In the genomic region with DNA sequence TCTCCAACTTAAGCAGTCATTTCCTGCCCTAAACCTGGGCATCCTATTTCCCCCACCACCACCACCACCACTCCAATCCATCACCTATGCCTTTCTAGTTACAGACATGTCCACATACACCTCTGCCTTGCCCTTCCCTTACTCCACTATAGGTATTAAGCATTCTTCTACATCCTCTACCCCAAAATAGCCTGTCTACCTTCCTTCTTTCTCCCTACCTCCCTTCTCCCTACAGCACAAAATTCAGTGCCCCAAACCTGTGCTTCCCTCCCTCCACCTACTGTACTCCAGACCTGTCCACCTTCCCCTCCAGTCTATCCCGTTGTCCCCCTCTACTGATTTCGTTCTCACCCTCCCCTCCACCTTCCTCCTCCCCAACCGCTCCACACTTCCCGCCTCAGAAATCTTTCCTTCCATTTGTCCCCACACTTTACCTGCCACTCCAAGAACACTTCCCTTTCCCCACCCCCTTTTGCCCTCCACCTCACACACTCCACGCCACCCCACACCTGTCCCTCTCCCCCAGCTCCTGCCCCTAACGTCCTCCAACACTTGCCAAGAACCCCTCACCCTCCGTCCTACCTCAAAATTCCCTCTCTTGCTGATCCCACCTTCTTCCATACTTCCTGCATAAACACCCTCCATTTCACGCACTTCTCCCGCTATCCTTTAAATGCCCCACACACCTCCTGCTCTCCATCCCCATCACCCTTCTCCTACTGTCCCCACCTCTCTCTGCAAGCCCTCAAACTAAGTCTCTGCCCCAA, we compare ENCODE assay signal across 9 cellular contexts. TPM values are rescaled to one million over a fixed set of nuclear protein-coding genes. Genes with fewer than 3 reads are reported as not detected.
A peak's percentile ranks its signal among the peaks of the same experiment; 100 is the strongest.
DNase-seq lines count a peak whose midpoint lies in the region; ATAC-seq and TF ChIP-seq lines count a peak whose summit lies in the region.
"Had no signal": no experiment of that assay in that cellular context is flagged by ENCODE, and none has a peak within 500 bp of the region (broad histone marks: within the 10 kb centered on the region; RNA-seq: fewer than 3 reads in every experiment).

No MANE protein-coding gene starts in this region.

- no peaks in the 10 kb centered on the region for H3K9me3 ChIP-seq in T-helper 17 cell (ENCODE audit: control insufficient read depth, low read length, poor library complexity, severe bottlenecking)

- no peaks in the 10 kb centered on the region for H3K9me3 Mint-ChIP-seq in activated CD4-positive, alpha-beta T cell treated with anti-CD3 and anti-CD28 coated beads, Interleukin-2, amount 10 ng/mL, durations not matched to agents 7 days and 5 days
- no peaks in the 10 kb centered on the region for H3K9me3 Mint-ChIP-seq in stimulated activated effector memory CD8-positive, alpha-beta T cell treated with anti-CD3 and anti-CD28 coated beads, Interleukin-12 subunit alpha, Interleukin-12 subunit beta, amount 100 ng/mL, for 72 hours

- H3K27me3 Mint-ChIP-seq in activated CD4-positive, alpha-beta T cell treated with anti-CD3 and anti-CD28 coated beads, Interleukin-2, amount 10 ng/mL, durations not matched to agents 7 days and 5 days, result peaks cover 4% of the 10 kb centered on the region
- no peaks in the 10 kb centered on the region for H3K27me3 Mint-ChIP-seq in T-helper 17 cell

- DNase-seq in activated CD4-positive, alpha-beta T cell treated with anti-CD3 and anti-CD28 coated beads, Interleukin-2, amount 10 ng/mL, durations not matched to agents 7 days and 5 days, result no peak
- DNase-seq in activated CD4-positive, alpha-beta T cell treated with anti-CD3 and anti-CD28 coated beads for 1 hour, result no peak
- no peak for DNase-seq in T-helper 17 cell
- DNase-seq in stimulated activated effector memory CD8-positive, alpha-beta T cell treated with anti-CD3 and anti-CD28 coated beads, Interleukin-12 subunit alpha, Interleukin-12 subunit beta, amount 100 ng/mL, for 72 hours (ENCODE audit: low spot score in 2 of 2), result no peak
- no peak for DNase-seq in substantia nigra (lab: John Stamatoyannopoulos, UW)
- DNase-seq in RWPE1 (ENCODE audit: low spot score), result no peak
- DNase-seq: NCI-H187 treated with DMSO at 0.1 percent for 48 hours had no signal

- H3K27ac Mint-ChIP-seq in activated CD4-positive, alpha-beta T cell treated with anti-CD3 and anti-CD28 coated beads, Interleukin-2, amount 10 ng/mL, durations not matched to agents 7 days and 5 days, result no peak overlapping the region
- peak overlapping the region; percentile 90 for H3K27ac Mint-ChIP-seq in T-helper 17 cell
- peak overlapping the region; percentile 41 for H3K27ac Mint-ChIP-seq in stimulated activated effector memory CD8-positive, alpha-beta T cell treated with anti-CD3 and anti-CD28 coated beads, Interleukin-12 subunit alpha, Interleukin-12 subunit beta, amount 100 ng/mL, for 72 hours

- CTCF ChIA-PET in activated CD4-positive, alpha-beta T cell treated with anti-CD3 and anti-CD28 coated beads, Interleukin-2, amount 10 ng/mL, durations not matched to agents 7 days and 5 days (lab: Charles Lee), result interaction anchor here (1.2 kb wide), 1 partner anchor 30 kb away, joined by 3 read pairs; no protein-coding TSS in a partner anchor
- CTCF ChIA-PET in RWPE1 (lab: Yijun Ruan, JAX), result no interaction called here

- peaks cover 2% of the 10 kb centered on the region for H3K36me3 Mint-ChIP-seq in activated CD4-positive, alpha-beta T cell treated with anti-CD3 and anti-CD28 coated beads, Interleukin-2, amount 10 ng/mL, durations not matched to agents 7 days and 5 days (ENCODE audit: low read depth)
- no peaks in the 10 kb centered on the region for H3K36me3 Mint-ChIP-seq in T-helper 17 cell (ENCODE audit: low read depth)
- peaks cover 5% of the 10 kb centered on the region for H3K36me3 Mint-ChIP-seq in stimulated activated effector memory CD8-positive, alpha-beta T cell treated with anti-CD3 and anti-CD28 coated beads, Interleukin-12 subunit alpha, Interleukin-12 subunit beta, amount 100 ng/mL, for 72 hours

- H3K4me3 ChIP-seq in iPS-11a (ENCODE audit: low read depth, low read length), result peak overlapping the region; percentile 63

- H3K4me3 Mint-ChIP-seq in activated CD4-positive, alpha-beta T cell treated with anti-CD3 and anti-CD28 coated beads, Interleukin-2, amount 10 ng/mL, durations not matched to agents 7 days and 5 days, result peak overlapping the region; percentile 73
- peak overlapping the region; percentile 94 for H3K4me3 Mint-ChIP-seq in T-helper 17 cell
- peak overlapping the region; percentile 75 for H3K4me3 Mint-ChIP-seq in stimulated activated effector memory CD8-positive, alpha-beta T cell treated with anti-CD3 and anti-CD28 coated beads, Interleukin-12 subunit alpha, Interleukin-12 subunit beta, amount 100 ng/mL, for 72 hours

- H3K4me1 Mint-ChIP-seq in activated CD4-positive, alpha-beta T cell treated with anti-CD3 and anti-CD28 coated beads, Interleukin-2, amount 10 ng/mL, durations not matched to agents 7 days and 5 days, result peaks cover 20% of the 10 kb centered on the region
- peaks cover 38% of the 10 kb centered on the region for H3K4me1 Mint-ChIP-seq in T-helper 17 cell
- H3K4me1 Mint-ChIP-seq in stimulated activated effector memory CD8-positive, alpha-beta T cell treated with anti-CD3 and anti-CD28 coated beads, Interleukin-12 subunit alpha, Interleukin-12 subunit beta, amount 100 ng/mL, for 72 hours, result peaks cover 24% of the 10 kb centered on the region

- ATAC-seq in T-helper 17 cell (no peak), GM21367 (IDR thresholded peaks at IDR 0.05; ENCODE audit: unreplicated experiment) (no peak)
- ATAC-seq in stimulated activated effector memory CD8-positive, alpha-beta T cell treated with anti-CD3 and anti-CD28 coated beads, Interleukin-12 subunit alpha, Interleukin-12 subunit beta, amount 100 ng/mL, for 72 hours, result no peak

- no peak for TF ChIP-seq CTCF in RWPE1 (conservative IDR thresholded peaks at IDR 0.05; ENCODE audit: low read depth)

- H3K27ac ChIP-seq in substantia nigra (ENCODE audit: low read depth, low read length, poor library complexity, severe bottlenecking) (no peak overlapping the region), RWPE1 (no peak overlapping the region)

- POLR2A ChIA-PET in activated CD4-positive, alpha-beta T cell treated with anti-CD3 and anti-CD28 coated beads, Interleukin-2, amount 10 ng/mL, durations not matched to agents 7 days and 5 days (lab: Charles Lee), result no interaction called here
- POLR2A ChIA-PET in RWPE1 (lab: Yijun Ruan, JAX; ENCODE audit: low non-redundant PET), result interaction anchor here (0.7 kb wide), 1 partner anchor 15 kb away, joined by 3 read pairs; no protein-coding TSS in a partner anchor

RNA-seq across cellular contexts. Expression of gene STRBP, which starts 1.5 kb away (rescaled TPM):
- 10 to 100 TPM; 16.8 to 20.1 TPM for total RNA-seq in activated CD4-positive, alpha-beta T cell treated with anti-CD3 and anti-CD28 coated beads, Interleukin-2, amount 10 ng/mL, durations not matched to agents 7 days and 5 days
- 10 to 100 TPM; 11.1 to 15.4 TPM for total RNA-seq in T-helper 17 cell
